Comparison of ENCODE assay signal across 8 cellular contexts in genomic region chr16:641326-642188, GRCh38. TPM values are rescaled to one million over a fixed set of nuclear protein-coding genes. Genes with fewer than 3 reads are reported as not detected.
DNase-seq lines count a peak whose midpoint lies in the region; ATAC-seq and TF ChIP-seq lines count a peak whose summit lies in the region.

MCRIP2 (plus strand) TSS chr16:641828; CDS start chr16:641992, 164 bp downstream.

- ATAC-seq in GM18502 (IDR thresholded peaks at IDR 0.05; ENCODE audit: poor library complexity, unreplicated experiment) (peak; percentile 46), HG03097 (IDR thresholded peaks at IDR 0.05; ENCODE audit: low FRiP score, unreplicated experiment) (peak; percentile 54), memory B cell (ENCODE audit: low read depth) (peak; percentile 36)
- ATAC-seq in activated CD8-positive, alpha-beta T cell treated with anti-CD3 and anti-CD28 coated beads for 36 hours, result peak; percentile 59
- ATAC-seq in effector memory CD8-positive, alpha-beta T cell (replicated peaks), result peak; percentile 28

- POLR2A ChIA-PET in activated CD8-positive, alpha-beta T cell treated with anti-CD3 and anti-CD28 coated beads for 36 hours (lab: Charles Lee), result interaction anchor here (0.6 to 1.1 kb wide), 3 partner anchors 59 to 573 kb away, joined by 3 read pairs; no protein-coding TSS in a partner anchor

- peaks cover 18% of the 10 kb centered on the region for H3K4me1 Mint-ChIP-seq in activated CD8-positive, alpha-beta T cell treated with anti-CD3 and anti-CD28 coated beads for 36 hours (ENCODE audit: low read depth)
- H3K4me1 Mint-ChIP-seq in effector memory CD8-positive, alpha-beta T cell (ENCODE audit: low read depth in 2 of 2), result peaks cover 3 to 9% of the 10 kb centered on the region in 2 donors
- H3K4me1 Mint-ChIP-seq in memory B cell, result peaks cover 24% of the 10 kb centered on the region

- CTCF ChIA-PET in activated CD8-positive, alpha-beta T cell treated with anti-CD3 and anti-CD28 coated beads for 36 hours (lab: Charles Lee), result no interaction called here

- peak within 1 kb of the TSS; percentile 48 for H3K27ac Mint-ChIP-seq in activated CD8-positive, alpha-beta T cell treated with anti-CD3 and anti-CD28 coated beads for 36 hours
- peak within 1 kb of the TSS in 1 of 2 donors; percentile 57 for H3K27ac Mint-ChIP-seq in effector memory CD8-positive, alpha-beta T cell
- peak within 1 kb of the TSS; percentile 63 for H3K27ac Mint-ChIP-seq in memory B cell

- H3K9me3 Mint-ChIP-seq in activated CD8-positive, alpha-beta T cell treated with anti-CD3 and anti-CD28 coated beads for 36 hours, result no peaks in the 10 kb centered on the region
- peaks cover 0 to 2% of the 10 kb centered on the region in 2 donors for H3K9me3 Mint-ChIP-seq in effector memory CD8-positive, alpha-beta T cell
- H3K9me3 Mint-ChIP-seq in memory B cell, result no peaks in the 10 kb centered on the region

- DNase-seq in NCI-H82 (lab: John Stamatoyannopoulos, UW), result peak; percentile 87
- DNase-seq in activated CD8-positive, alpha-beta T cell treated with anti-CD3 and anti-CD28 coated beads for 36 hours, result peak; percentile 84
- DNase-seq in effector memory CD8-positive, alpha-beta T cell, result peak; percentile 37 to 42 (median 38)
- DNase-seq in memory B cell (ENCODE audit: low spot score in 2 of 2), result peak in 1 of 2 donors; percentile 68
- peak; percentile 52 for DNase-seq in stimulated activated CD8-positive, alpha-beta memory T cell treated with anti-CD3 and anti-CD28 coated beads, Interleukin-12 subunit alpha, Interleukin-12 subunit beta, amount 100 ng/mL, for 24 hours (ENCODE audit: extremely low read depth)

- H3K36me3 Mint-ChIP-seq in activated CD8-positive, alpha-beta T cell treated with anti-CD3 and anti-CD28 coated beads for 36 hours (ENCODE audit: low read depth), result peaks cover 7% of the 10 kb centered on the region
- peaks cover 22% of the 10 kb centered on the region for H3K36me3 Mint-ChIP-seq in effector memory CD8-positive, alpha-beta T cell (ENCODE audit: insufficient read depth)
- H3K36me3 Mint-ChIP-seq in memory B cell, result no peaks in the 10 kb centered on the region

- intact Hi-C loops in activated CD8-positive, alpha-beta T cell treated with anti-CD3 and anti-CD28 coated beads for 36 hours (cut with micrococcal nuclease), result no loop called here

- no peaks in the 10 kb centered on the region for H3K27me3 Mint-ChIP-seq in activated CD8-positive, alpha-beta T cell treated with anti-CD3 and anti-CD28 coated beads for 36 hours
- H3K27me3 Mint-ChIP-seq in effector memory CD8-positive, alpha-beta T cell, result peaks cover 0 to 3% of the 10 kb centered on the region in 2 donors
- no peaks in the 10 kb centered on the region for H3K27me3 Mint-ChIP-seq in memory B cell

- TF ChIP-seq CTCF in 22Rv1 (IDR thresholded peaks at IDR 0.05), result no peak
- TF ChIP-seq CTCF in activated CD8-positive, alpha-beta T cell treated with anti-CD3 and anti-CD28 coated beads for 36 hours (IDR thresholded peaks at IDR 0.05), result no peak

- H3K4me3 Mint-ChIP-seq in activated CD8-positive, alpha-beta T cell treated with anti-CD3 and anti-CD28 coated beads for 36 hours, result peak within 1 kb of the TSS; percentile 78
- H3K4me3 Mint-ChIP-seq in effector memory CD8-positive, alpha-beta T cell, result peak within 1 kb of the TSS; percentile 72
- peak within 1 kb of the TSS; percentile 81 for H3K4me3 Mint-ChIP-seq in memory B cell

- peak within 1 kb of the TSS; percentile 96 for H3K27ac ChIP-seq in 22Rv1

RNA-seq across cellular contexts. Expression of gene MCRIP2, which starts in this region (rescaled TPM):
- 10 to 100 TPM; 60.7 to 62.7 TPM for total RNA-seq in activated CD8-positive, alpha-beta T cell treated with anti-CD3 and anti-CD28 coated beads for 36 hours
